ENCODE assay signal across 26 cellular contexts in the genomic region with DNA sequence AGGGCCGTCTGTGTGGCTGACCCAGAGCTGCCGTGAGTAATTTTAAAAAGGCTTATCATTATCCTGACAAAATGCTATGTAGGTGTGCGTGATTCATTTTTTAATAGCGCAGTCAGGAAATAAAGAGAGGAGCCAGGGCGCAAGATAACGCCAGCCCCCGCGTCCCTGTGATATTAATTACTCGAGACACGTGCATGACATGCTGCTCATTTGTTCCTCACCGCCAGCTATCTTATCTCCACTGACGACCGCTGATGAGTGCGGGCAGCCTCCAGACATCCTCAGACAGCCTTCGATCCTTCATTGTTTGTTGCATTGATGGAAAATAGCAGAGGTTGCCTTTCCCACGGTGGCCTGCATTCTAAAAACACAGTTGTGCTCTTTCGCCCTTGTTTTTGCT.
"Had no signal": no experiment of that assay in that cellular context is flagged by ENCODE, and none has a peak within 500 bp of the region (broad histone marks: within the 10 kb centered on the region; RNA-seq: fewer than 3 reads in every experiment).

No MANE protein-coding gene starts in this region.

- H3K36me3 Mint-ChIP-seq: mesothelial cell of epicardium; natural killer cell; stimulated activated memory B cell treated with anti-CD40 and anti-IgM and Interleukin-4, amounts not matched to agents 10 μg/mL and 1 μg/mL and 100 μg/mL, for 72 hours had no signal

- FAIRE-seq: pancreas had no signal

- H3K27ac ChIP-seq: left ventricle myocardium inferior, pancreas, psoas muscle, right atrium auricular region, right lobe of liver, thyroid gland, transverse colon, upper lobe of left lung, vagina had no signal

- H3K9me3 ChIP-seq: pancreas, psoas muscle, right atrium auricular region, right lobe of liver, thyroid gland, upper lobe of left lung, vagina had no signal

- H3K27me3 ChIP-seq: right atrium auricular region, right lobe of liver, thyroid gland, transverse colon, upper lobe of left lung, vagina had no signal

- H3K4me3 ChIP-seq: left ventricle myocardium inferior, lung, pancreas, psoas muscle, right atrium auricular region, right lobe of liver, smooth muscle cell, thyroid gland, transverse colon, upper lobe of left lung, vagina had no signal

- H3K36me3 ChIP-seq: left ventricle myocardium inferior, pancreas, right atrium auricular region, right lobe of liver, thyroid gland, transverse colon, upper lobe of left lung, vagina had no signal

- DNase-seq: islet precursor cell; left ventricle myocardium inferior; mesendoderm; naive B cell; natural killer cell; nephron progenitor cell; pancreas; posterior cingulate gyrus; psoas muscle; right lobe of liver; stimulated activated CD4-positive, alpha-beta T cell treated with anti-CD3 and anti-CD28 coated beads, Interleukin-1b, Interleukin-23, amount 100 ng/mL, for 48 hours; stimulated activated CD4-positive, alpha-beta T cell treated with anti-CD3 and anti-CD28 coated beads, Interleukin-2, amount 100 ng/mL, for 48 hours; stimulated activated CD4-positive, alpha-beta T cell treated with anti-CD3 and anti-CD28 coated beads, Interleukin-4, amount 100 ng/mL, for 4 hours; stimulated activated CD8-positive, alpha-beta memory T cell treated with anti-CD3 and anti-CD28 coated beads, Interleukin-4, amount 100 ng/mL, for 48 hours; stimulated activated naive CD4-positive, alpha-beta T cell treated with Interleukin-2 at 50 U/mL for 16 hours; stimulated activated naive CD8-positive, alpha-beta T cell treated with anti-CD3 and anti-CD28 coated beads, Interleukin-15, amount 100 ng/mL, for 72 hours; substantia nigra; thyroid gland; transverse colon; upper lobe of left lung had no signal

- H3K27ac Mint-ChIP-seq: mesothelial cell of epicardium; natural killer cell; nephron progenitor cell; stimulated activated memory B cell treated with anti-CD40 and anti-IgM and Interleukin-4, amounts not matched to agents 10 μg/mL and 1 μg/mL and 100 μg/mL, for 72 hours; stimulated activated naive CD8-positive, alpha-beta T cell treated with anti-CD3 and anti-CD28 coated beads, Interleukin-15, amount 100 ng/mL, for 72 hours had no signal

- H3K4me1 ChIP-seq: left ventricle myocardium inferior, pancreas, psoas muscle, right atrium auricular region, right lobe of liver, thyroid gland, transverse colon, upper lobe of left lung, vagina had no signal

- H3K4me2 ChIP-seq: smooth muscle cell had no signal

- ATAC-seq: natural killer cell; pancreas; psoas muscle; right lobe of liver; stimulated activated memory B cell treated with anti-CD40 and anti-IgM and Interleukin-4, amounts not matched to agents 10 μg/mL and 1 μg/mL and 100 μg/mL, for 72 hours; stimulated activated naive CD8-positive, alpha-beta T cell treated with anti-CD3 and anti-CD28 coated beads, Interleukin-15, amount 100 ng/mL, for 72 hours had no signal

- H3K4me3 Mint-ChIP-seq: mesothelial cell of epicardium; naive B cell; natural killer cell; nephron progenitor cell; stimulated activated memory B cell treated with anti-CD40 and anti-IgM and Interleukin-4, amounts not matched to agents 10 μg/mL and 1 μg/mL and 100 μg/mL, for 72 hours; stimulated activated naive CD8-positive, alpha-beta T cell treated with anti-CD3 and anti-CD28 coated beads, Interleukin-15, amount 100 ng/mL, for 72 hours had no signal

- H3K4me1 Mint-ChIP-seq: mesothelial cell of epicardium; naive B cell; natural killer cell; nephron progenitor cell; stimulated activated memory B cell treated with anti-CD40 and anti-IgM and Interleukin-4, amounts not matched to agents 10 μg/mL and 1 μg/mL and 100 μg/mL, for 72 hours; stimulated activated naive CD8-positive, alpha-beta T cell treated with anti-CD3 and anti-CD28 coated beads, Interleukin-15, amount 100 ng/mL, for 72 hours had no signal
